Comparison of ENCODE assay signal across 23 cellular contexts in the genomic region with DNA sequence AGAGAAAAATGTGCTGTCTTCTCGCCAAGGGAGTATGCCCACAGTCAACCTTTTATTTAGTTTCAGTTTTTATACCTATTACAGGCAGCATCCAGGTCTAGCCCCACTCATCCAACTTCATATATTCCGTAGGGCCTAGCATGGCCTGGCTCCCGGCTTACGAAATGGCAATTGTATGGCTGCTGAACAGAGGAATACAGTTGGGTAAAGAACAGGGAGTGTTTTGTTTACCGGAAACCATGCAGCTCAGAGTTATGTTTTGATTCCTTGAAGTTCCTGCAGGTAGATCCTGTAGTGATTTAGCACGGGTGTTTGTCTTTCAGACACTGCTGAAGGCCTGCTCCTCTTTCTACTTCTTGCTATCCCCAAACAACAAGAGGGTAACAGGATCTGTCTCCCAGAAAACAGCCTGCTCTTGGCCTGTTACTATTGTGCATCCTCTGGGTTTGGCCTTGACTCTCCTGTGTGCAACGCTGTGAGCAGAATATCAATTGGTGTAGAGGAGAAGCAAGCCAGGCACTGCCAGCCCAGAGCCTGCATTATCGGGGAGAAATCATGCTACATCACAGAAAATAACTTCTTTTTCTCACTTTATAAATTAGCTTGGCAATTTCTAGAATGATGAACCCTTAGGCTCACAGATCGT. TPM values are rescaled to one million over a fixed set of nuclear protein-coding genes. Genes with fewer than 3 reads are reported as not detected.
"Had no signal": no experiment of that assay in that cellular context is flagged by ENCODE, and none has a peak within 500 bp of the region (broad histone marks: within the 10 kb centered on the region; RNA-seq: fewer than 3 reads in every experiment).

No MANE protein-coding gene starts in this region.

- H3K4me1 Mint-ChIP-seq: activated CD4-positive, alpha-beta T cell treated with anti-CD3 and anti-CD28 coated beads, Interleukin-2, amount 10 ng/mL, durations not matched to agents 24 days and 14 days; immature natural killer cell; naive thymus-derived CD8-positive, alpha-beta T cell had no signal

- H3K27ac ChIP-seq: adrenal gland, cardiac muscle cell, gastroesophageal sphincter, heart right ventricle, right atrium auricular region, thoracic aorta, upper lobe of right lung had no signal

- H3K9me3 ChIP-seq: adrenal gland, gastroesophageal sphincter, heart right ventricle, right atrium auricular region, thoracic aorta, upper lobe of right lung had no signal

- H3K36me3 ChIP-seq: adrenal gland, cardiac muscle cell, gastroesophageal sphincter, heart right ventricle, right atrium auricular region, thoracic aorta, upper lobe of right lung had no signal

- DNase-seq: activated CD4-positive, alpha-beta T cell treated with anti-CD3 and anti-CD28 coated beads, Interleukin-2, amount 10 ng/mL, durations not matched to agents 24 days and 14 days; activated CD4-positive, CD25-positive, alpha-beta regulatory T cell; activated CD8-positive, alpha-beta memory T cell treated with anti-CD3 and anti-CD28 coated beads, Interleukin-2, amount 50 U/mL, for 4 hours; activated CD8-positive, alpha-beta T cell treated with anti-CD3 and anti-CD28 coated beads, Interleukin-2, amount 10 ng/mL, durations not matched to agents 7 days and 5 days; activated gamma-delta T cell; activated T-cell treated with anti-CD3 and anti-CD28 coated beads, Interleukin-2, amount 50 U/mL, for 72 hours; adrenal gland; heart right ventricle; immature natural killer cell; kidney glomerular epithelial cell; mesenchymal stem cell; naive thymus-derived CD8-positive, alpha-beta T cell; T-helper 1 cell; T1000; upper lobe of right lung had no signal

- H3K27ac Mint-ChIP-seq: activated CD4-positive, alpha-beta T cell treated with anti-CD3 and anti-CD28 coated beads, Interleukin-2, amount 10 ng/mL, durations not matched to agents 24 days and 14 days; activated CD8-positive, alpha-beta T cell treated with anti-CD3 and anti-CD28 coated beads, Interleukin-2, amount 10 ng/mL, durations not matched to agents 7 days and 5 days; activated naive CD4-positive, alpha-beta T cell treated with anti-CD3 and anti-CD28 coated beads, Interleukin-2, amount 50 U/mL, for 72 hours; activated T-cell treated with anti-CD3 and anti-CD28 coated beads, Interleukin-2, amount 50 U/mL, for 72 hours; immature natural killer cell; naive thymus-derived CD8-positive, alpha-beta T cell; stimulated activated naive CD8-positive, alpha-beta T cell treated with anti-CD3 and anti-CD28 coated beads, Interleukin-15, Interleukin-2, amounts not matched to agents 100 ng/mL and 50 ng/mL, for 24 hours had no signal

- H3K4me3 ChIP-seq: adrenal gland, cardiac muscle cell, gastroesophageal sphincter, heart right ventricle, right atrium auricular region, thoracic aorta, upper lobe of right lung had no signal

- H3K4me3 Mint-ChIP-seq: activated CD4-positive, alpha-beta T cell treated with anti-CD3 and anti-CD28 coated beads, Interleukin-2, amount 10 ng/mL, durations not matched to agents 24 days and 14 days; activated CD8-positive, alpha-beta T cell treated with anti-CD3 and anti-CD28 coated beads, Interleukin-2, amount 10 ng/mL, durations not matched to agents 7 days and 5 days; activated T-cell treated with anti-CD3 and anti-CD28 coated beads, Interleukin-2, amount 50 U/mL, for 72 hours; immature natural killer cell; naive thymus-derived CD8-positive, alpha-beta T cell; stimulated activated naive CD8-positive, alpha-beta T cell treated with anti-CD3 and anti-CD28 coated beads, Interleukin-15, Interleukin-2, amounts not matched to agents 100 ng/mL and 50 ng/mL, for 24 hours had no signal

- H3K4me1 ChIP-seq: adrenal gland, gastroesophageal sphincter, right atrium auricular region, upper lobe of right lung had no signal

- H3K27me3 Mint-ChIP-seq: activated CD4-positive, alpha-beta T cell treated with anti-CD3 and anti-CD28 coated beads, Interleukin-2, amount 10 ng/mL, durations not matched to agents 24 days and 14 days; stimulated activated naive CD8-positive, alpha-beta T cell treated with anti-CD3 and anti-CD28 coated beads, Interleukin-15, Interleukin-2, amounts not matched to agents 100 ng/mL and 50 ng/mL, for 24 hours had no signal

- H3K27me3 ChIP-seq: adrenal gland, cardiac muscle cell, right atrium auricular region, upper lobe of right lung had no signal

- ATAC-seq: activated CD8-positive, alpha-beta T cell treated with anti-CD3 and anti-CD28 coated beads, Interleukin-2, amount 10 ng/mL, durations not matched to agents 7 days and 5 days; activated naive CD4-positive, alpha-beta T cell treated with anti-CD3 and anti-CD28 coated beads, Interleukin-2, amount 50 U/mL, for 72 hours; activated T-cell treated with anti-CD3 and anti-CD28 coated beads, Interleukin-2, amount 50 U/mL, for 72 hours; esophagus mucosa; gastroesophageal sphincter; heart right ventricle; naive thymus-derived CD8-positive, alpha-beta T cell; SK-N-SH treated with all-trans-retinoic acid at 6 μM for 48 hours; upper lobe of right lung had no signal

- H3K9me3 Mint-ChIP-seq: activated CD4-positive, alpha-beta T cell treated with anti-CD3 and anti-CD28 coated beads, Interleukin-2, amount 10 ng/mL, durations not matched to agents 24 days and 14 days; immature natural killer cell; stimulated activated naive CD8-positive, alpha-beta T cell treated with anti-CD3 and anti-CD28 coated beads, Interleukin-15, Interleukin-2, amounts not matched to agents 100 ng/mL and 50 ng/mL, for 24 hours had no signal

RNA-seq across cellular contexts. Expression of gene OLFM4, which starts 32.4 kb away (rescaled TPM):
- total RNA-seq: activated CD4-positive, alpha-beta T cell treated with anti-CD3 and anti-CD28 coated beads, Interleukin-2, amount 10 ng/mL, durations not matched to agents 24 days and 14 days; activated CD8-positive, alpha-beta T cell treated with anti-CD3 and anti-CD28 coated beads, Interleukin-2, amount 10 ng/mL, durations not matched to agents 7 days and 5 days; activated naive CD4-positive, alpha-beta T cell treated with anti-CD3 and anti-CD28 coated beads, Interleukin-2, amount 50 U/mL, for 72 hours; activated T-cell treated with anti-CD3 and anti-CD28 coated beads, Interleukin-2, amount 50 U/mL, for 72 hours; cardiac muscle cell; naive thymus-derived CD8-positive, alpha-beta T cell; upper lobe of right lung had no signal
- polyA plus RNA-seq: cardiac muscle cell; immature natural killer cell; naive thymus-derived CD8-positive, alpha-beta T cell had no signal
